14 cellular contexts compared by ENCODE assay signal in the genomic region with DNA sequence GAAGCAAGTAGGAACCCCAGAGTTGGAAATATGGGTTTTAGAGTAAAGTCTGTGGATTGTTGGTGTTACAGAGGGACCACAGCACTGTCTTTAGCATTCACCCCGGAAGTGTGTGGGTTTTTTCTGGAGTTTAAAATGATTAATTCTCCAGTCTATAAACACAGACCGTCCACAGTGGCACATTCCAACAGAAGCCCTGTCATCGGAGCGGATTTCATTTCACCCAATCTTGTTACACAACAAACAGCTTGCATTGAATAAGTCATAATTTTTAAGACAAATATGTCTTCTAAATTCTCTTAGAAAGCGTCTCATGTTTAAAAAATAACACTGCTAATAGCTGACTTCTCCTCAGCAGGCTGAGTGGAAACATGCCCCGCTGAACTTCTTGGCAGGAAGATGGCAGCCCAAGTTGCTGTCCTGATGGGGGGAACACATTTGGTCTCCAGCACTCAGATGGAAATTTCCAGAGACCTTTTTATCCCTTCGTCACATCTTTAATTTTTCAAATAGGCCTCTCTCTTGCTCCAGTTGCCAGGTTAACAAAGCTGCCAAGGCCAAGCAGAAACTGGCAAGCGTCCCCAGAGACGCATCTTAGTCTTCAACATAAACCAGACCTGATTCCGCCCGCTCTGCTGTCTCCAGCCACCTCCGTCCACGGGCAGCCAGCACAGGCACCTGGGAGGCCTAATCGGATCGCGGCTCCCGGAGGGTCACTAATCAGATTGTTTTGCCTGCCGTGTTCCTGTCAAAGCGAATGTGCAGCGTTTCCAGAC. TPM values are rescaled to one million over a fixed set of nuclear protein-coding genes. Genes with fewer than 3 reads are reported as not detected.
A peak's percentile ranks its signal among the peaks of the same experiment; 100 is the strongest.
DNase-seq lines count a peak whose midpoint lies in the region; ATAC-seq and TF ChIP-seq lines count a peak whose summit lies in the region.
"Had no signal": no experiment of that assay in that cellular context is flagged by ENCODE, and none has a peak within 500 bp of the region (broad histone marks: within the 10 kb centered on the region; RNA-seq: fewer than 3 reads in every experiment).

No MANE protein-coding gene starts in this region.

- no peak overlapping the region for H3K4me3 Mint-ChIP-seq in T-helper 2 cell treated with Interferon-gamma antibody and Interleukin-4, amounts not matched to agents 5 μg/mL and 100 μg/mL, for 36 hours
- no peak overlapping the region for H3K4me3 Mint-ChIP-seq in CD8-positive, alpha-beta T cell
- H3K4me3 Mint-ChIP-seq: activated naive CD4-positive, alpha-beta T cell treated with anti-CD3 and anti-CD28 coated beads, Interleukin-2, amount 10 ng/mL, durations not matched to agents 7 days and 5 days; central memory CD8-positive, alpha-beta T cell had no signal

- no peaks in the 10 kb centered on the region for H3K36me3 ChIP-seq in BLaER1 treated with 17β-estradiol and CSF1 and Interleukin-3, amounts not matched to agents 10 nM and 100 nM
- H3K36me3 ChIP-seq in fibroblast of lung (ENCODE audit: control insufficient read depth, insufficient read depth, low read length) (no peaks in the 10 kb centered on the region), rectal smooth muscle tissue (ENCODE audit: control insufficient read depth, insufficient read depth, low read length) (no peaks in the 10 kb centered on the region), A673 (ENCODE audit: insufficient read depth, low read length, poor library complexity, severe bottlenecking) (no peaks in the 10 kb centered on the region)
- H3K36me3 ChIP-seq in CD8-positive, alpha-beta T cell (ENCODE audit: insufficient read depth, low read length), result no peaks in the 10 kb centered on the region

- 0 out of 22 replicates have a peak overlapping the region, but pooled peaks of 2 of the 11 experiments have one; percentile 7 to 28 for H3K9ac ChIP-seq in BLaER1 treated with 17β-estradiol and CSF1 and Interleukin-3, amounts not matched to agents 10 nM and 100 nM
- H3K9ac ChIP-seq in fibroblast of lung (ENCODE audit: insufficient read depth, low read length) (no peak overlapping the region), rectal smooth muscle tissue (ENCODE audit: low read length) (no peak overlapping the region)

- POLR2A ChIA-PET in A673 (lab: Charles Lee; ENCODE audit: low non-redundant PET), result no interaction called here
- POLR2A ChIA-PET in CD8-positive, alpha-beta T cell (lab: Charles Lee), result interaction anchor here (0.6 kb wide), 1 partner anchor 573 kb away, joined by 3 read pairs; no protein-coding TSS in a partner anchor

- H3K27me3 ChIP-seq in BLaER1 treated with 17β-estradiol and CSF1 and Interleukin-3, amounts not matched to agents 10 nM and 100 nM, result no peaks in the 10 kb centered on the region
- H3K27me3 ChIP-seq in fibroblast of lung (ENCODE audit: control insufficient read depth, insufficient read depth, low read length) (peaks cover 2% of the 10 kb centered on the region), rectal smooth muscle tissue (ENCODE audit: control insufficient read depth, insufficient read depth, low read length) (no peaks in the 10 kb centered on the region), A673 (replicated peaks; ENCODE audit: insufficient read depth, low read depth, low read length, poor library complexity) (no peaks in the 10 kb centered on the region)
- no peaks in the 10 kb centered on the region for H3K27me3 ChIP-seq in CD8-positive, alpha-beta T cell (ENCODE audit: insufficient read depth, low read length)

- no peak overlapping the region; a peak in 1 of 22 replicates for H3K27ac ChIP-seq in BLaER1 treated with 17β-estradiol and CSF1 and Interleukin-3, amounts not matched to agents 10 nM and 100 nM
- H3K27ac ChIP-seq in fibroblast of lung (ENCODE audit: insufficient read depth, low read length), result no peak overlapping the region
- peak overlapping the region; percentile 86 for H3K27ac ChIP-seq in rectal smooth muscle tissue (ENCODE audit: low read depth, low read length)
- no peak overlapping the region for H3K27ac ChIP-seq in A673 (ENCODE audit: low read depth, low read length, poor library complexity, severe bottlenecking)
- H3K27ac ChIP-seq in CD8-positive, alpha-beta T cell (ENCODE audit: low read depth, low read length), result no peak overlapping the region

- intact Hi-C loops in A673 (cut with micrococcal nuclease; ENCODE audit: unreplicated experiment), result no loop called here
- intact Hi-C loops in CD8-positive, alpha-beta T cell (cut with DNase I, micrococcal nuclease), result no loop called here

- H4K20me1 ChIP-seq in BLaER1 treated with 17β-estradiol and CSF1 and Interleukin-3, amounts not matched to agents 10 nM and 100 nM, result no peaks in the 10 kb centered on the region
- no peaks in the 10 kb centered on the region for H4K20me1 ChIP-seq in fibroblast of lung (ENCODE audit: control insufficient read depth, extremely low read depth, insufficient read depth, low read length)

- no peak for ATAC-seq in CD8-positive, alpha-beta T cell

- CTCF ChIA-PET in A673 (lab: Charles Lee), result no interaction called here
- CTCF ChIA-PET in CD8-positive, alpha-beta T cell (lab: Charles Lee), result no interaction called here

- H3K27ac Mint-ChIP-seq in T-helper 2 cell treated with Interferon-gamma antibody and Interleukin-4, amounts not matched to agents 5 μg/mL and 100 μg/mL, for 36 hours, result no peak overlapping the region
- H3K27ac Mint-ChIP-seq in CD8-positive, alpha-beta T cell, result no peak overlapping the region
- H3K27ac Mint-ChIP-seq: activated naive CD4-positive, alpha-beta T cell treated with anti-CD3 and anti-CD28 coated beads, Interleukin-2, amount 10 ng/mL, durations not matched to agents 7 days and 5 days had no signal

- TF ChIP-seq CTCF in fibroblast of lung (conservative IDR thresholded peaks at IDR 0.05 in 1 of 2, IDR thresholded peaks at IDR 0.05 in 1 of 2; ENCODE audit: low read depth in 1 of 2, low read length in 2 of 2), result no peak
- TF ChIP-seq CTCF in A673 (conservative IDR thresholded peaks at IDR 0.05; ENCODE audit: low read depth, low read length), result no peak
- TF ChIP-seq CTCF in CD8-positive, alpha-beta T cell (IDR thresholded peaks at IDR 0.05), result no peak

- H3K9me3 ChIP-seq in BLaER1 treated with 17β-estradiol and CSF1 and Interleukin-3, amounts not matched to agents 10 nM and 100 nM (replicated peaks in 1 of 11), result no peaks in the 10 kb centered on the region
- no peaks in the 10 kb centered on the region for H3K9me3 ChIP-seq in fibroblast of lung (ENCODE audit: control insufficient read depth, insufficient read depth, low read depth, low read length)
- no peaks in the 10 kb centered on the region for H3K9me3 ChIP-seq in A673 (ENCODE audit: low read depth, low read length, poor library complexity, severe bottlenecking)
- H3K9me3 ChIP-seq in CD8-positive, alpha-beta T cell (ENCODE audit: low read length), result no peaks in the 10 kb centered on the region

- no peaks in the 10 kb centered on the region for H3K9me3 Mint-ChIP-seq in T-helper 2 cell treated with Interferon-gamma antibody and Interleukin-4, amounts not matched to agents 5 μg/mL and 100 μg/mL, for 36 hours
- H3K9me3 Mint-ChIP-seq in CD8-positive, alpha-beta T cell, result no peaks in the 10 kb centered on the region
- H3K9me3 Mint-ChIP-seq: activated naive CD4-positive, alpha-beta T cell treated with anti-CD3 and anti-CD28 coated beads, Interleukin-2, amount 10 ng/mL, durations not matched to agents 7 days and 5 days; CD4-positive, CD25-positive, alpha-beta regulatory T cell; central memory CD8-positive, alpha-beta T cell had no signal

- H2AFZ ChIP-seq in fibroblast of lung (ENCODE audit: low read length), result no peak overlapping the region

- peaks cover 2% of the 10 kb centered on the region for H3K4me1 Mint-ChIP-seq in T-helper 2 cell treated with Interferon-gamma antibody and Interleukin-4, amounts not matched to agents 5 μg/mL and 100 μg/mL, for 36 hours (ENCODE audit: low read depth)
- peaks cover 5% of the 10 kb centered on the region for H3K4me1 Mint-ChIP-seq in CD8-positive, alpha-beta T cell (ENCODE audit: low read depth)
- H3K4me1 Mint-ChIP-seq: CD4-positive, CD25-positive, alpha-beta regulatory T cell; central memory CD8-positive, alpha-beta T cell had no signal

- peak overlapping the region in 10 of 11 experiments; percentile 21 to 83 (median 60); a peak in 18 of 22 replicates for H3K4me2 ChIP-seq in BLaER1 treated with 17β-estradiol and CSF1 and Interleukin-3, amounts not matched to agents 10 nM and 100 nM
- H3K4me2 ChIP-seq in fibroblast of lung (ENCODE audit: extremely low read depth, insufficient read depth, low read length), result no peak overlapping the region

- H3K79me2 ChIP-seq in fibroblast of lung (ENCODE audit: control insufficient read depth, insufficient read depth, low read length), result no peaks in the 10 kb centered on the region

- peaks cover 13% of the 10 kb centered on the region for H3K27me3 Mint-ChIP-seq in T-helper 2 cell treated with Interferon-gamma antibody and Interleukin-4, amounts not matched to agents 5 μg/mL and 100 μg/mL, for 36 hours (ENCODE audit: low read depth)
- no peaks in the 10 kb centered on the region for H3K27me3 Mint-ChIP-seq in CD8-positive, alpha-beta T cell (ENCODE audit: low read depth)

- H3K4me1 ChIP-seq in BLaER1 treated with 17β-estradiol and CSF1 and Interleukin-3, amounts not matched to agents 10 nM and 100 nM, result peaks cover 0 to 53% (median 47%) of the 10 kb centered on the region in 10 experiments; a peak in 18 of 20 replicates
- H3K4me1 ChIP-seq in fibroblast of lung (ENCODE audit: control insufficient read depth, extremely low read depth, insufficient read depth, low read length), result no peaks in the 10 kb centered on the region
- peaks cover 19% of the 10 kb centered on the region for H3K4me1 ChIP-seq in rectal smooth muscle tissue (ENCODE audit: control insufficient read depth, insufficient read depth, low read length)
- no peaks in the 10 kb centered on the region for H3K4me1 ChIP-seq in A673 (ENCODE audit: insufficient read depth, low read length, poor library complexity, severe bottlenecking)
- no peaks in the 10 kb centered on the region for H3K4me1 ChIP-seq in CD8-positive, alpha-beta T cell (ENCODE audit: insufficient read depth, low read length)

- no peaks in the 10 kb centered on the region for H3K36me3 Mint-ChIP-seq in T-helper 2 cell treated with Interferon-gamma antibody and Interleukin-4, amounts not matched to agents 5 μg/mL and 100 μg/mL, for 36 hours (ENCODE audit: low read depth)
- H3K36me3 Mint-ChIP-seq in CD8-positive, alpha-beta T cell, result no peaks in the 10 kb centered on the region
- H3K36me3 Mint-ChIP-seq: activated naive CD4-positive, alpha-beta T cell treated with anti-CD3 and anti-CD28 coated beads, Interleukin-2, amount 10 ng/mL, durations not matched to agents 7 days and 5 days; CD4-positive, CD25-positive, alpha-beta regulatory T cell had no signal

- DNase-seq in NCI-H82 treated with DMSO at 0.1 percent for 48 hours (lab: John Stamatoyannopoulos, UW; ENCODE audit: unreplicated experiment) (peak; percentile 52), fibroblast of lung (ENCODE audit: low read depth in 2 of 2) (peak; percentile 47 to 66), A673 (ENCODE audit: low spot score) (no peak), NCI-H2196 treated with DMSO at 0.1 percent for 48 hours (lab: John Stamatoyannopoulos, UW; ENCODE audit: unreplicated experiment) (no peak)
- no peak for DNase-seq in T-helper 2 cell treated with Interferon-gamma antibody and Interleukin-4, amounts not matched to agents 5 μg/mL and 100 μg/mL, for 36 hours (ENCODE audit: low spot score)
- no peak for DNase-seq in CD8-positive, alpha-beta T cell
- DNase-seq: activated naive CD4-positive, alpha-beta T cell treated with anti-CD3 and anti-CD28 coated beads, Interleukin-2, amount 10 ng/mL, durations not matched to agents 7 days and 5 days; CD4-positive, CD25-positive, alpha-beta regulatory T cell; GF-D8; mesendoderm; stimulated activated CD4-positive, alpha-beta T cell treated with anti-CD3 and anti-CD28 coated beads, Interleukin-2, amount 100 ng/mL, for 24 hours had no signal

- H3K4me3 ChIP-seq in BLaER1 treated with 17β-estradiol and CSF1 and Interleukin-3, amounts not matched to agents 10 nM and 100 nM, result no peak overlapping the region
- H3K4me3 ChIP-seq in fibroblast of lung (replicated peaks in 1 of 4; ENCODE audit: control extremely low read depth in 1 of 4, insufficient read depth in 1 of 4, low read depth in 3 of 4, low read length in 4 of 4) (no peak overlapping the region), rectal smooth muscle tissue (ENCODE audit: low read length) (peak overlapping the region; percentile 4), A673 (ENCODE audit: low read depth, low read length, poor library complexity, severe bottlenecking) (no peak overlapping the region)
- no peak overlapping the region for H3K4me3 ChIP-seq in CD8-positive, alpha-beta T cell (ENCODE audit: low read depth, low read length)

- no TSS peak for BruUV-seq in A673 (replicated peaks; lab: Mats Ljungman, UMichigan)

RNA-seq across cellular contexts. Expression of gene SLC19A1, which starts 28.8 kb away (rescaled TPM):
- total RNA-seq in fibroblast of lung, result 2.1 and 2.6 TPM in 2 replicates
- polyA plus RNA-seq in fibroblast of lung, result 1.7 and 3.9 TPM in 2 replicates
- polyA plus RNA-seq in fibroblast of lung (2012), result 4.0 and 8.4 TPM in 2 replicates
- 3.7 and 11.2 TPM in 2 replicates for polyA minus RNA-seq in fibroblast of lung (ENCODE audit: low replicate concordance)
- total RNA-seq in A673 (2021), result 59.6 and 72.1 TPM in 2 replicates
- 1 to 10 TPM; 8.8 to 9.0 TPM for total RNA-seq in CD8-positive, alpha-beta T cell

Comparison
In these comparisons a context has a peak if more than half of its experiments do, and no peak if none do; other contexts are left out.
1. DNase-seq: peak in NCI-H82 treated with DMSO at 0.1 percent for 48 hours (single experiment) and fibroblast of lung (2 of 2); none in A673 (single experiment), T-helper 2 cell treated with Interferon-gamma antibody and Interleukin-4, amounts not matched to agents 5 μg/mL and 100 μg/mL, for 36 hours (single experiment), CD8-positive, alpha-beta T cell (0 of 7) and NCI-H2196 treated with DMSO at 0.1 percent for 48 hours (single experiment).